10 cellular contexts compared by ENCODE assay signal in the genomic region with DNA sequence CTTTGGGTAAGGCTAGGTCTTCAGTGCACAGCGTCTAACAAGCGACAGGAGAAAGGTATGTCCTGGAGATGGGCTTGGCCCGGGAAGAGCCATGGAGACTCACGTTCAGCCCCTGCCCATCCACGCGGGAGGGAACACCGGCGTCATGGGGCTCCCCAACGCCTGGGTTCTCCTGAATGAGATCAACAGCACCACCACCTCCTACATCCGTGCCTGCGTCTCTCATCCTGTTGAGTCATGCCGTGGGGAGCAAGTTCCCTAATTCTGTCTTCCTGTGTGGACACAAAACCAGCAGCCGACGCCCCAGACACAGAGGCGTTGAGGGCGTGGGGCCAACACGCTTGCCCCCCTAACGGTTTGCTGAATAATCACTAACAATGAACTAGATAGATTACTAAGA. TPM values are rescaled to one million over a fixed set of nuclear protein-coding genes. Genes with fewer than 3 reads are reported as not detected.
A peak's percentile ranks its signal among the peaks of the same experiment; 100 is the strongest.
DNase-seq lines count a peak whose midpoint lies in the region; ATAC-seq and TF ChIP-seq lines count a peak whose summit lies in the region.
"Had no signal": no experiment of that assay in that cellular context is flagged by ENCODE, and none has a peak within 500 bp of the region (broad histone marks: within the 10 kb centered on the region; RNA-seq: fewer than 3 reads in every experiment).

No MANE protein-coding gene starts in this region.

- H3K36me3 ChIP-seq in lower lobe of right lung: no peaks in the 10 kb centered on the region
- H3K36me3 ChIP-seq in thyroid gland: no peaks in the 10 kb centered on the region

- DNase-seq in activated T-cell treated with anti-CD3 and anti-CD28 coated beads, Interleukin-2, amount 50 U/mL, for 4 hours: no peak
- DNase-seq in activated T-cell treated with anti-CD3 and anti-CD28 coated beads, Interleukin-2, amount 50 U/mL, for 1 hour: no peak
- DNase-seq in activated T-helper 2 cell treated with anti-CD3 and anti-CD28 coated beads, Interferon-gamma antibody, Interleukin-2, Interleukin-4, amounts not matched to agents 10 μg/mL and 5 μg/mL and 100 μg/mL, durations not matched to agents 14 hours and 24 hours and 36 hours (ENCODE audit: low spot score): no peak
- DNase-seq in lower lobe of right lung (peak; percentile 89), thyroid gland (peak; percentile 10 to 26), mesenteric fat pad (ENCODE audit: low spot score) (no peak), coronary artery (ENCODE audit: low spot score) (no peak)
- DNase-seq: H7 had no signal

- no peak overlapping the region for H3K4me3 Mint-ChIP-seq in activated T-cell treated with anti-CD3 and anti-CD28 coated beads, Interleukin-2, amount 50 U/mL, for 4 hours
- peak overlapping the region; percentile 31 for H3K4me3 Mint-ChIP-seq in activated T-helper 2 cell treated with anti-CD3 and anti-CD28 coated beads, Interferon-gamma antibody, Interleukin-2, Interleukin-4, amounts not matched to agents 10 μg/mL and 5 μg/mL and 100 μg/mL, durations not matched to agents 14 hours and 24 hours and 36 hours (ENCODE audit: low read depth)

- 78 to 83% methylated on average over 16 to 18 of the region's 18 CpGs for WGBS in thyroid gland, 2 donors

- H3K4me1 Mint-ChIP-seq in activated T-cell treated with anti-CD3 and anti-CD28 coated beads, Interleukin-2, amount 50 U/mL, for 4 hours (ENCODE audit: low read depth): peaks cover 5% of the 10 kb centered on the region
- peaks cover 13% of the 10 kb centered on the region for H3K4me1 Mint-ChIP-seq in activated T-helper 2 cell treated with anti-CD3 and anti-CD28 coated beads, Interferon-gamma antibody, Interleukin-2, Interleukin-4, amounts not matched to agents 10 μg/mL and 5 μg/mL and 100 μg/mL, durations not matched to agents 14 hours and 24 hours and 36 hours (ENCODE audit: low read depth)

- peaks cover 8% of the 10 kb centered on the region for H3K27me3 Mint-ChIP-seq in activated T-cell treated with anti-CD3 and anti-CD28 coated beads, Interleukin-2, amount 50 U/mL, for 4 hours (ENCODE audit: low read depth)
- no peaks in the 10 kb centered on the region for H3K27me3 Mint-ChIP-seq in activated T-helper 2 cell treated with anti-CD3 and anti-CD28 coated beads, Interferon-gamma antibody, Interleukin-2, Interleukin-4, amounts not matched to agents 10 μg/mL and 5 μg/mL and 100 μg/mL, durations not matched to agents 14 hours and 24 hours and 36 hours (ENCODE audit: low read depth)

- TF ChIP-seq CTCF in lower lobe of right lung (IDR thresholded peaks at IDR 0.05) (no peak), thyroid gland (IDR thresholded peaks at IDR 0.05) (no peak), coronary artery (IDR thresholded peaks at IDR 0.05) (no peak)

- H3K4me3 ChIP-seq in lower lobe of right lung (no peak overlapping the region), thyroid gland (replicated peaks in 1 of 3) (no peak overlapping the region), coronary artery (no peak overlapping the region)

- no peak for TF ChIP-seq POLR2A in thyroid gland (IDR thresholded peaks at IDR 0.05)

- intact Hi-C loops in activated T-helper 2 cell treated with anti-CD3 and anti-CD28 coated beads, Interferon-gamma antibody, Interleukin-2, Interleukin-4, amounts not matched to agents 10 μg/mL and 5 μg/mL and 100 μg/mL, durations not matched to agents 14 hours and 24 hours and 36 hours (cut with micrococcal nuclease): no loop called here
- intact Hi-C loops in lower lobe of right lung (cut with DNase I) (no loop called here), thyroid gland (cut with DNase I) (no loop called here)

- ATAC-seq in activated T-cell treated with anti-CD3 and anti-CD28 coated beads, Interleukin-2, amount 50 U/mL, for 4 hours: peak; percentile 63 to 70
- ATAC-seq in lower lobe of right lung (peak; percentile 87 to 92), GM21717 (IDR thresholded peaks at IDR 0.05; ENCODE audit: unreplicated experiment) (no peak)

- H3K9me3 Mint-ChIP-seq in activated T-cell treated with anti-CD3 and anti-CD28 coated beads, Interleukin-2, amount 50 U/mL, for 4 hours: no peaks in the 10 kb centered on the region
- H3K9me3 Mint-ChIP-seq in activated T-helper 2 cell treated with anti-CD3 and anti-CD28 coated beads, Interferon-gamma antibody, Interleukin-2, Interleukin-4, amounts not matched to agents 10 μg/mL and 5 μg/mL and 100 μg/mL, durations not matched to agents 14 hours and 24 hours and 36 hours: peaks cover 23% of the 10 kb centered on the region

- H3K27me3 ChIP-seq in lower lobe of right lung (ENCODE audit: low read depth) (no peaks in the 10 kb centered on the region), thyroid gland (no peaks in the 10 kb centered on the region)

- H3K4me1 ChIP-seq in lower lobe of right lung: no peaks in the 10 kb centered on the region
- no peaks in the 10 kb centered on the region for H3K4me1 ChIP-seq in thyroid gland

- H3K27ac ChIP-seq in lower lobe of right lung (no peak overlapping the region), thyroid gland (no peak overlapping the region), coronary artery (no peak overlapping the region)

- H3K27ac Mint-ChIP-seq in activated T-helper 2 cell treated with anti-CD3 and anti-CD28 coated beads, Interferon-gamma antibody, Interleukin-2, Interleukin-4, amounts not matched to agents 10 μg/mL and 5 μg/mL and 100 μg/mL, durations not matched to agents 14 hours and 24 hours and 36 hours: no peak overlapping the region

- no peaks in the 10 kb centered on the region for H3K36me3 Mint-ChIP-seq in activated T-cell treated with anti-CD3 and anti-CD28 coated beads, Interleukin-2, amount 50 U/mL, for 4 hours (ENCODE audit: insufficient read depth)
- no peaks in the 10 kb centered on the region for H3K36me3 Mint-ChIP-seq in activated T-helper 2 cell treated with anti-CD3 and anti-CD28 coated beads, Interferon-gamma antibody, Interleukin-2, Interleukin-4, amounts not matched to agents 10 μg/mL and 5 μg/mL and 100 μg/mL, durations not matched to agents 14 hours and 24 hours and 36 hours (ENCODE audit: low read depth)

- H3K9me3 ChIP-seq in lower lobe of right lung (no peaks in the 10 kb centered on the region), thyroid gland (no peaks in the 10 kb centered on the region)

RNA-seq across cellular contexts. Expression of a gene that starts 20.1 kb away (rescaled TPM):
- total RNA-seq in activated T-cell treated with anti-CD3 and anti-CD28 coated beads, Interleukin-2, amount 50 U/mL, for 4 hours: under 1 TPM; 0.34 to 0.76 (median 0.76) TPM
- 6.8 and 7.4 TPM in 2 replicates for total RNA-seq in activated T-helper 2 cell treated with anti-CD3 and anti-CD28 coated beads, Interferon-gamma antibody, Interleukin-2, Interleukin-4, amounts not matched to agents 10 μg/mL and 5 μg/mL and 100 μg/mL, durations not matched to agents 14 hours and 24 hours and 36 hours
- total RNA-seq in lower lobe of right lung (59.9 TPM), thyroid gland (1 to 10 TPM in 3 of 4 donors, under 1 TPM in 1; 0.89 to 4.5 (median 3.3) TPM), mesenteric fat pad (13.3 TPM)

RNA-seq across cellular contexts. Expression of a gene that starts 47.9 kb away (rescaled TPM):
- total RNA-seq in activated T-cell treated with anti-CD3 and anti-CD28 coated beads, Interleukin-2, amount 50 U/mL, for 4 hours: under 1 TPM; 0.20 to 0.98 (median 0.69) TPM
- total RNA-seq in activated T-helper 2 cell treated with anti-CD3 and anti-CD28 coated beads, Interferon-gamma antibody, Interleukin-2, Interleukin-4, amounts not matched to agents 10 μg/mL and 5 μg/mL and 100 μg/mL, durations not matched to agents 14 hours and 24 hours and 36 hours: 0.25 and 0.62 TPM in 2 replicates
- total RNA-seq in lower lobe of right lung: 57.1 TPM
- 1 to 10 TPM; 1.9 to 5.6 (median 3.4) TPM for total RNA-seq in thyroid gland
- total RNA-seq in mesenteric fat pad: 29.8 TPM
- total RNA-seq: endothelial cell of umbilical vein had no signal

Comparison
In these comparisons a context has a peak if more than half of its experiments do, and no peak if none do; other contexts are left out.
1. DNase-seq: peak in lower lobe of right lung (single experiment) and thyroid gland (2 of 2); none in activated T-cell treated with anti-CD3 and anti-CD28 coated beads, Interleukin-2, amount 50 U/mL, for 4 hours (single experiment), activated T-cell treated with anti-CD3 and anti-CD28 coated beads, Interleukin-2, amount 50 U/mL, for 1 hour (single experiment), activated T-helper 2 cell treated with anti-CD3 and anti-CD28 coated beads, Interferon-gamma antibody, Interleukin-2, Interleukin-4, amounts not matched to agents 10 μg/mL and 5 μg/mL and 100 μg/mL, durations not matched to agents 14 hours and 24 hours and 36 hours (single experiment), mesenteric fat pad (single experiment) and coronary artery (single experiment).